Comparison of ENCODE assay signal across 1 cellular context in the genomic region with DNA sequence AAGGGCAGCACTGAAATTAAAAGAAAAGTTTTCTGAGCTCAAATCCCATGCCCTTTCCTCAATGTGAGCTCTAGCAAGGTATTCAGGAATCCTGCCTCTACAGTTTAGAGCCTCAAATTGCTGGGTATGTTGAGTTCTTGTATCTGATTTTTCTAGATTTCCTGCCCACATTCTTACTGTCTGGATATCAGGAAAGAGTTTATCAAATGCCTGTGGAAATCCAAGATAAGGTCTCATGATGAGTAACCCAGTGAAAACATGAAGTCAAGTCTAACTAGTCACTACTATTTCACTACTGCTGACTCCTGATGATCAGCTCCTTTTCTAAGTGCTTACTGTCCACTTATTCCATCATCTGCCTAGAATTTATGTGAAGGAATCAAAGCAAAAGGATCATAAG.
TF ChIP-seq lines count a peak whose summit lies in the region.

No MANE protein-coding gene starts in this region.

TF ChIP-seq in K562, 482 proteins besides CTCF, POLR2A, EP300 and RAD21 (continues in another document):
- TF ChIP-seq, protein P1, sequence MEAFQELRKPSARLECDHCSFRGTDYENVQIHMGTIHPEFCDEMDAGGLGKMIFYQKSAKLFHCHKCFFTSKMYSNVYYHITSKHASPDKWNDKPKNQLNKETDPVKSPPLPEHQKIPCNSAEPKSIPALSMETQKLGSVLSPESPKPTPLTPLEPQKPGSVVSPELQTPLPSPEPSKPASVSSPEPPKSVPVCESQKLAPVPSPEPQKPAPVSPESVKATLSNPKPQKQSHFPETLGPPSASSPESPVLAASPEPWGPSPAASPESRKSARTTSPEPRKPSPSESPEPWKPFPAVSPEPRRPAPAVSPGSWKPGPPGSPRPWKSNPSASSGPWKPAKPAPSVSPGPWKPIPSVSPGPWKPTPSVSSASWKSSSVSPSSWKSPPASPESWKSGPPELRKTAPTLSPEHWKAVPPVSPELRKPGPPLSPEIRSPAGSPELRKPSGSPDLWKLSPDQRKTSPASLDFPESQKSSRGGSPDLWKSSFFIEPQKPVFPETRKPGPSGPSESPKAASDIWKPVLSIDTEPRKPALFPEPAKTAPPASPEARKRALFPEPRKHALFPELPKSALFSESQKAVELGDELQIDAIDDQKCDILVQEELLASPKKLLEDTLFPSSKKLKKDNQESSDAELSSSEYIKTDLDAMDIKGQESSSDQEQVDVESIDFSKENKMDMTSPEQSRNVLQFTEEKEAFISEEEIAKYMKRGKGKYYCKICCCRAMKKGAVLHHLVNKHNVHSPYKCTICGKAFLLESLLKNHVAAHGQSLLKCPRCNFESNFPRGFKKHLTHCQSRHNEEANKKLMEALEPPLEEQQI (IDR thresholded peaks at IDR 0.05), result no peak
- TF ChIP-seq ARID2 (IDR thresholded peaks at IDR 0.05) (no peak), RBBP5 (IDR thresholded peaks at IDR 0.05; ENCODE audit: borderline replicate concordance, insufficient read depth, low read length, poor library complexity, severe bottlenecking) (no peak), MYC (IDR thresholded peaks at IDR 0.05; ENCODE audit: low read depth, low read length) (no peak), MYC (CRISPR knock-in tag; IDR thresholded peaks at IDR 0.05; ENCODE audit: borderline replicate concordance, low read depth) (no peak), ELF1 (tag; IDR thresholded peaks at IDR 0.05) (no peak), SPI1 (IDR thresholded peaks at IDR 0.05; ENCODE audit: borderline replicate concordance, low read depth, low read length) (no peak), ZBED1 (IDR thresholded peaks at IDR 0.05) (no peak), TEAD1 (CRISPR knock-in tag; IDR thresholded peaks at IDR 0.05) (no peak), KAT2B (IDR thresholded peaks at IDR 0.05; ENCODE audit: low read depth, low read length) (no peak), MCM5 (IDR thresholded peaks at IDR 0.05; ENCODE audit: low read depth) (no peak), ZNF561 (CRISPR knock-in tag; conservative IDR thresholded peaks at IDR 0.05) (no peak), RCOR1 (IDR thresholded peaks at IDR 0.05; ENCODE audit: borderline replicate concordance in 1 of 2, low read depth in 2 of 2, low read length in 2 of 2) (peak in 1 of 2 experiments; percentile 23; a peak in 1 of 4 replicates), CBFA2T2 (conservative IDR thresholded peaks at IDR 0.05) (peak; percentile 16; the same call in 1 of the 2 replicates), LCOR (CRISPR knock-in tag; IDR thresholded peaks at IDR 0.05) (no peak), ZNF212 (CRISPR knock-in tag; IDR thresholded peaks at IDR 0.05) (no peak), CSDE1 (IDR thresholded peaks at IDR 0.05) (no peak), WHSC1 (IDR thresholded peaks at IDR 0.05; ENCODE audit: low read length) (no peak), TEAD4 (IDR thresholded peaks at IDR 0.05; ENCODE audit: low read length) (no peak), TEAD4 (CRISPR knock-in tag; IDR thresholded peaks at IDR 0.05; ENCODE audit: borderline replicate concordance) (no peak), NFRKB (IDR thresholded peaks at IDR 0.05; ENCODE audit: low read depth) (no peak), MCM3 (IDR thresholded peaks at IDR 0.05) (no peak), TRIM24 (IDR thresholded peaks at IDR 0.05) (no peak), ESRRB (CRISPR knock-in tag; IDR thresholded peaks at IDR 0.05; ENCODE audit: borderline replicate concordance) (no peak), ZNF316 (IDR thresholded peaks at IDR 0.05) (no peak), ETS2 (tag; IDR thresholded peaks at IDR 0.05; ENCODE audit: borderline replicate concordance, poor library complexity, severe bottlenecking) (no peak), CEBPG (CRISPR knock-in tag; IDR thresholded peaks at IDR 0.05) (no peak), CEBPG (tag; conservative IDR thresholded peaks at IDR 0.05 in 1 of 2, IDR thresholded peaks at IDR 0.05 in 1 of 2) (no peak), KLF13 (tag; IDR thresholded peaks at IDR 0.05; ENCODE audit: borderline replicate concordance, low read depth) (no peak), PHF20 (IDR thresholded peaks at IDR 0.05; ENCODE audit: partially characterized antibody) (no peak), RBM17 (IDR thresholded peaks at IDR 0.05; ENCODE audit: borderline replicate concordance, low read depth, low read length) (no peak), ARID1B (IDR thresholded peaks at IDR 0.05) (peak; percentile 35), FOSL1 (tag; conservative IDR thresholded peaks at IDR 0.05) (peak; percentile 61), ZC3H4 (CRISPR knock-in tag; IDR thresholded peaks at IDR 0.05; ENCODE audit: borderline replicate concordance) (no peak)
- TF ChIP-seq, protein P2, sequence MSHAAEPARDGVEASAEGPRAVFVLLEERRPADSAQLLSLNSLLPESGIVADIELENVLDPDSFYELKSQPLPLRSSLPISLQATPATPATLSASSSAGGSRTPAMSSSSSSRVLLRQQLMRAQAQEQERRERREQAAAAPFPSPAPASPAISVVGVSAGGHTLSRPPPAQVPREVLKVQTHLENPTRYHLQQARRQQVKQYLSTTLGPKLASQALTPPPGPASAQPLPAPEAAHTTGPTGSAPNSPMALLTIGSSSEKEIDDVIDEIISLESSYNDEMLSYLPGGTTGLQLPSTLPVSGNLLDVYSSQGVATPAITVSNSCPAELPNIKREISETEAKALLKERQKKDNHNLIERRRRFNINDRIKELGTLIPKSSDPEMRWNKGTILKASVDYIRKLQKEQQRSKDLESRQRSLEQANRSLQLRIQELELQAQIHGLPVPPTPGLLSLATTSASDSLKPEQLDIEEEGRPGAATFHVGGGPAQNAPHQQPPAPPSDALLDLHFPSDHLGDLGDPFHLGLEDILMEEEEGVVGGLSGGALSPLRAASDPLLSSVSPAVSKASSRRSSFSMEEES (CRISPR knock-in tag; IDR thresholded peaks at IDR 0.05), result no peak
- TF ChIP-seq, protein P3, sequence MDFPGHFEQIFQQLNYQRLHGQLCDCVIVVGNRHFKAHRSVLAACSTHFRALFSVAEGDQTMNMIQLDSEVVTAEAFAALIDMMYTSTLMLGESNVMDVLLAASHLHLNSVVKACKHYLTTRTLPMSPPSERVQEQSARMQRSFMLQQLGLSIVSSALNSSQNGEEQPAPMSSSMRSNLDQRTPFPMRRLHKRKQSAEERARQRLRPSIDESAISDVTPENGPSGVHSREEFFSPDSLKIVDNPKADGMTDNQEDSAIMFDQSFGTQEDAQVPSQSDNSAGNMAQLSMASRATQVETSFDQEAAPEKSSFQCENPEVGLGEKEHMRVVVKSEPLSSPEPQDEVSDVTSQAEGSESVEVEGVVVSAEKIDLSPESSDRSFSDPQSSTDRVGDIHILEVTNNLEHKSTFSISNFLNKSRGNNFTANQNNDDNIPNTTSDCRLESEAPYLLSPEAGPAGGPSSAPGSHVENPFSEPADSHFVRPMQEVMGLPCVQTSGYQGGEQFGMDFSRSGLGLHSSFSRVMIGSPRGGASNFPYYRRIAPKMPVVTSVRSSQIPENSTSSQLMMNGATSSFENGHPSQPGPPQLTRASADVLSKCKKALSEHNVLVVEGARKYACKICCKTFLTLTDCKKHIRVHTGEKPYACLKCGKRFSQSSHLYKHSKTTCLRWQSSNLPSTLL (IDR thresholded peaks at IDR 0.05), result no peak
- TF ChIP-seq, protein P4, sequence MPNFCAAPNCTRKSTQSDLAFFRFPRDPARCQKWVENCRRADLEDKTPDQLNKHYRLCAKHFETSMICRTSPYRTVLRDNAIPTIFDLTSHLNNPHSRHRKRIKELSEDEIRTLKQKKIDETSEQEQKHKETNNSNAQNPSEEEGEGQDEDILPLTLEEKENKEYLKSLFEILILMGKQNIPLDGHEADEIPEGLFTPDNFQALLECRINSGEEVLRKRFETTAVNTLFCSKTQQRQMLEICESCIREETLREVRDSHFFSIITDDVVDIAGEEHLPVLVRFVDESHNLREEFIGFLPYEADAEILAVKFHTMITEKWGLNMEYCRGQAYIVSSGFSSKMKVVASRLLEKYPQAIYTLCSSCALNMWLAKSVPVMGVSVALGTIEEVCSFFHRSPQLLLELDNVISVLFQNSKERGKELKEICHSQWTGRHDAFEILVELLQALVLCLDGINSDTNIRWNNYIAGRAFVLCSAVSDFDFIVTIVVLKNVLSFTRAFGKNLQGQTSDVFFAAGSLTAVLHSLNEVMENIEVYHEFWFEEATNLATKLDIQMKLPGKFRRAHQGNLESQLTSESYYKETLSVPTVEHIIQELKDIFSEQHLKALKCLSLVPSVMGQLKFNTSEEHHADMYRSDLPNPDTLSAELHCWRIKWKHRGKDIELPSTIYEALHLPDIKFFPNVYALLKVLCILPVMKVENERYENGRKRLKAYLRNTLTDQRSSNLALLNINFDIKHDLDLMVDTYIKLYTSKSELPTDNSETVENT (CRISPR knock-in tag; IDR thresholded peaks at IDR 0.05), result no peak
- TF ChIP-seq, protein P5, sequence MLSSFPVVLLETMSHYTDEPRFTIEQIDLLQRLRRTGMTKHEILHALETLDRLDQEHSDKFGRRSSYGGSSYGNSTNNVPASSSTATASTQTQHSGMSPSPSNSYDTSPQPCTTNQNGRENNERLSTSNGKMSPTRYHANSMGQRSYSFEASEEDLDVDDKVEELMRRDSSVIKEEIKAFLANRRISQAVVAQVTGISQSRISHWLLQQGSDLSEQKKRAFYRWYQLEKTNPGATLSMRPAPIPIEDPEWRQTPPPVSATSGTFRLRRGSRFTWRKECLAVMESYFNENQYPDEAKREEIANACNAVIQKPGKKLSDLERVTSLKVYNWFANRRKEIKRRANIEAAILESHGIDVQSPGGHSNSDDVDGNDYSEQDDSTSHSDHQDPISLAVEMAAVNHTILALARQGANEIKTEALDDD (IDR thresholded peaks at IDR 0.05), result peak; percentile 77
- TF ChIP-seq, protein P6, sequence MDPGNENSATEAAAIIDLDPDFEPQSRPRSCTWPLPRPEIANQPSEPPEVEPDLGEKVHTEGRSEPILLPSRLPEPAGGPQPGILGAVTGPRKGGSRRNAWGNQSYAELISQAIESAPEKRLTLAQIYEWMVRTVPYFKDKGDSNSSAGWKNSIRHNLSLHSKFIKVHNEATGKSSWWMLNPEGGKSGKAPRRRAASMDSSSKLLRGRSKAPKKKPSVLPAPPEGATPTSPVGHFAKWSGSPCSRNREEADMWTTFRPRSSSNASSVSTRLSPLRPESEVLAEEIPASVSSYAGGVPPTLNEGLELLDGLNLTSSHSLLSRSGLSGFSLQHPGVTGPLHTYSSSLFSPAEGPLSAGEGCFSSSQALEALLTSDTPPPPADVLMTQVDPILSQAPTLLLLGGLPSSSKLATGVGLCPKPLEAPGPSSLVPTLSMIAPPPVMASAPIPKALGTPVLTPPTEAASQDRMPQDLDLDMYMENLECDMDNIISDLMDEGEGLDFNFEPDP (CRISPR knock-in tag; IDR thresholded peaks at IDR 0.05), result no peak
- TF ChIP-seq, protein P7, sequence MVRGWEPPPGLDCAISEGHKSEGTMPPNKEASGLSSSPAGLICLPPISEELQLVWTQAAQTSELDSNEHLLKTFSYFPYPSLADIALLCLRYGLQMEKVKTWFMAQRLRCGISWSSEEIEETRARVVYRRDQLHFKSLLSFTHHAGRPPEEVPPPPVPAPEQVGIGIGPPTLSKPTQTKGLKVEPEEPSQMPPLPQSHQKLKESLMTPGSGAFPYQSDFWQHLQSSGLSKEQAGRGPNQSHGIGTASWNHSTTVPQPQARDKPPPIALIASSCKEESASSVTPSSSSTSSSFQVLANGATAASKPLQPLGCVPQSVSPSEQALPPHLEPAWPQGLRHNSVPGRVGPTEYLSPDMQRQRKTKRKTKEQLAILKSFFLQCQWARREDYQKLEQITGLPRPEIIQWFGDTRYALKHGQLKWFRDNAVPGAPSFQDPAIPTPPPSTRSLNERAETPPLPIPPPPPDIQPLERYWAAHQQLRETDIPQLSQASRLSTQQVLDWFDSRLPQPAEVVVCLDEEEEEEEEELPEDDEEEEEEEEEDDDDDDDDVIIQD (CRISPR knock-in tag; IDR thresholded peaks at IDR 0.05), result no peak
- TF ChIP-seq, protein P8, sequence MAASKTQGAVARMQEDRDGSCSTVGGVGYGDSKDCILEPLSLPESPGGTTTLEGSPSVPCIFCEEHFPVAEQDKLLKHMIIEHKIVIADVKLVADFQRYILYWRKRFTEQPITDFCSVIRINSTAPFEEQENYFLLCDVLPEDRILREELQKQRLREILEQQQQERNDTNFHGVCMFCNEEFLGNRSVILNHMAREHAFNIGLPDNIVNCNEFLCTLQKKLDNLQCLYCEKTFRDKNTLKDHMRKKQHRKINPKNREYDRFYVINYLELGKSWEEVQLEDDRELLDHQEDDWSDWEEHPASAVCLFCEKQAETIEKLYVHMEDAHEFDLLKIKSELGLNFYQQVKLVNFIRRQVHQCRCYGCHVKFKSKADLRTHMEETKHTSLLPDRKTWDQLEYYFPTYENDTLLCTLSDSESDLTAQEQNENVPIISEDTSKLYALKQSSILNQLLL (CRISPR knock-in tag; IDR thresholded peaks at IDR 0.05; ENCODE audit: borderline replicate concordance), result no peak
- TF ChIP-seq, protein P9, sequence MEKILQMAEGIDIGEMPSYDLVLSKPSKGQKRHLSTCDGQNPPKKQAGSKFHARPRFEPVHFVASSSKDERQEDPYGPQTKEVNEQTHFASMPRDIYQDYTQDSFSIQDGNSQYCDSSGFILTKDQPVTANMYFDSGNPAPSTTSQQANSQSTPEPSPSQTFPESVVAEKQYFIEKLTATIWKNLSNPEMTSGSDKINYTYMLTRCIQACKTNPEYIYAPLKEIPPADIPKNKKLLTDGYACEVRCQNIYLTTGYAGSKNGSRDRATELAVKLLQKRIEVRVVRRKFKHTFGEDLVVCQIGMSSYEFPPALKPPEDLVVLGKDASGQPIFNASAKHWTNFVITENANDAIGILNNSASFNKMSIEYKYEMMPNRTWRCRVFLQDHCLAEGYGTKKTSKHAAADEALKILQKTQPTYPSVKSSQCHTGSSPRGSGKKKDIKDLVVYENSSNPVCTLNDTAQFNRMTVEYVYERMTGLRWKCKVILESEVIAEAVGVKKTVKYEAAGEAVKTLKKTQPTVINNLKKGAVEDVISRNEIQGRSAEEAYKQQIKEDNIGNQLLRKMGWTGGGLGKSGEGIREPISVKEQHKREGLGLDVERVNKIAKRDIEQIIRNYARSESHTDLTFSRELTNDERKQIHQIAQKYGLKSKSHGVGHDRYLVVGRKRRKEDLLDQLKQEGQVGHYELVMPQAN (IDR thresholded peaks at IDR 0.05; ENCODE audit: borderline replicate concordance), result no peak
- TF ChIP-seq, protein P10, sequence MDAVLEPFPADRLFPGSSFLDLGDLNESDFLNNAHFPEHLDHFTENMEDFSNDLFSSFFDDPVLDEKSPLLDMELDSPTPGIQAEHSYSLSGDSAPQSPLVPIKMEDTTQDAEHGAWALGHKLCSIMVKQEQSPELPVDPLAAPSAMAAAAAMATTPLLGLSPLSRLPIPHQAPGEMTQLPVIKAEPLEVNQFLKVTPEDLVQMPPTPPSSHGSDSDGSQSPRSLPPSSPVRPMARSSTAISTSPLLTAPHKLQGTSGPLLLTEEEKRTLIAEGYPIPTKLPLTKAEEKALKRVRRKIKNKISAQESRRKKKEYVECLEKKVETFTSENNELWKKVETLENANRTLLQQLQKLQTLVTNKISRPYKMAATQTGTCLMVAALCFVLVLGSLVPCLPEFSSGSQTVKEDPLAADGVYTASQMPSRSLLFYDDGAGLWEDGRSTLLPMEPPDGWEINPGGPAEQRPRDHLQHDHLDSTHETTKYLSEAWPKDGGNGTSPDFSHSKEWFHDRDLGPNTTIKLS (IDR thresholded peaks at IDR 0.05; ENCODE audit: borderline replicate concordance, low read depth), result no peak
